In genomic region chr11:119258983-119259382, GRCh38 we compare ENCODE assay signal across 21 cellular contexts. TPM values are rescaled to one million over a fixed set of nuclear protein-coding genes. Genes with fewer than 3 reads are reported as not detected.
DNase-seq lines count a peak whose midpoint lies in the region; ATAC-seq and TF ChIP-seq lines count a peak whose summit lies in the region.
"Had no signal": no experiment of that assay in that cellular context is flagged by ENCODE, and none has a peak within 500 bp of the region (broad histone marks: within the 10 kb centered on the region; RNA-seq: fewer than 3 reads in every experiment).

No MANE protein-coding gene starts in this region.

- H3K9me2 ChIP-seq in hepatocyte (replicated peaks; ENCODE audit: insufficient read depth) = no peaks in the 10 kb centered on the region

- intact Hi-C loops in aorta (cut with DNase I) = no loop called here

- no peaks in the 10 kb centered on the region for H3K36me3 ChIP-seq in aorta (ENCODE audit: control insufficient read depth in 1 of 2, insufficient read depth in 2 of 2, low read length in 1 of 2)
- no peaks in the 10 kb centered on the region for H3K36me3 ChIP-seq in hepatocyte (replicated peaks; ENCODE audit: insufficient read depth, low read depth)
- H3K36me3 ChIP-seq: ovary, WERI-Rb-1 had no signal

- no peak overlapping the region for H2AFZ ChIP-seq in hepatocyte

- no peaks in the 10 kb centered on the region for H3K9me3 Mint-ChIP-seq in activated T-cell treated with anti-CD3 and anti-CD28 coated beads, Interleukin-2, amount 50 U/mL, for 24 hours
- H3K9me3 Mint-ChIP-seq in activated CD8-positive, alpha-beta T cell treated with anti-CD3 and anti-CD28 coated beads, Interleukin-2, amount 10 ng/mL, durations not matched to agents 7 days and 5 days (ENCODE audit: insufficient read depth) = no peaks in the 10 kb centered on the region
- H3K9me3 Mint-ChIP-seq in stimulated activated memory B cell treated with anti-CD40 and anti-IgM and Interleukin-4, amounts not matched to agents 10 μg/mL and 1 μg/mL and 100 μg/mL, for 72 hours = no peaks in the 10 kb centered on the region

- no peak overlapping the region for H3K4me2 ChIP-seq in hepatocyte

- ATAC-seq in activated CD8-positive, alpha-beta T cell treated with anti-CD3 and anti-CD28 coated beads, Interleukin-2, amount 10 ng/mL, durations not matched to agents 7 days and 5 days = no peak
- no peak for ATAC-seq in stimulated activated memory B cell treated with anti-CD40 and anti-IgM and Interleukin-4, amounts not matched to agents 10 μg/mL and 1 μg/mL and 100 μg/mL, for 72 hours
- no peak for ATAC-seq in aorta (ENCODE audit: low FRiP score)
- ATAC-seq: HCT116, mucosa of descending colon had no signal

- POLR2A ChIA-PET in activated CD8-positive, alpha-beta T cell treated with anti-CD3 and anti-CD28 coated beads, Interleukin-2, amount 10 ng/mL, durations not matched to agents 7 days and 5 days (lab: Charles Lee) = interaction anchor here (0.5 kb wide), 1 partner anchor 118 kb away, joined by 3 read pairs; no protein-coding TSS in a partner anchor

- peaks cover 52% of the 10 kb centered on the region for H3K79me2 ChIP-seq in hepatocyte

- H3K9me3 ChIP-seq in aorta (ENCODE audit: control insufficient read depth, low read length) (no peaks in the 10 kb centered on the region), hepatocyte (ENCODE audit: low read depth) (no peaks in the 10 kb centered on the region)
- H3K9me3 ChIP-seq: mucosa of descending colon, ovary, stomach had no signal

- no peak for DNase-seq in activated T-cell treated with anti-CD3 and anti-CD28 coated beads, Interleukin-2, amount 50 U/mL, for 24 hours
- no peak for DNase-seq in activated T-cell treated with anti-CD3 and anti-CD28 coated beads, Interleukin-2, amount 50 U/mL, for 1 hour
- DNase-seq in MV-4-11 (lab: John Stamatoyannopoulos, UW) (peak; percentile 45), aorta (no peak), DMS53 treated with DMSO at 0.1 percent for 48 hours (lab: John Stamatoyannopoulos, UW; ENCODE audit: unreplicated experiment) (no peak), hepatocyte (ENCODE audit: low spot score) (no peak)
- DNase-seq in activated CD8-positive, alpha-beta T cell treated with anti-CD3 and anti-CD28 coated beads, Interleukin-2, amount 10 ng/mL, durations not matched to agents 7 days and 5 days = no peak
- DNase-seq: cortex of kidney, DMS153, head of caudate nucleus, kidney glomerular epithelial cell, mucosa of descending colon, NCI-H2029 treated with DMSO at 0.1 percent for 48 hours, NCI-H774, ovary, SHP77 treated with DMSO at 0.1 percent for 48 hours, stomach, WERI-Rb-1 had no signal

- H3K4me1 ChIP-seq in aorta (ENCODE audit: control insufficient read depth in 1 of 2, insufficient read depth in 2 of 2, low read length in 2 of 2) (peaks cover 5% of the 10 kb centered on the region in 2 donors), hepatocyte (ENCODE audit: insufficient read depth) (no peaks in the 10 kb centered on the region)

- no peak overlapping the region for H3K4me3 Mint-ChIP-seq in activated T-cell treated with anti-CD3 and anti-CD28 coated beads, Interleukin-2, amount 50 U/mL, for 24 hours
- peak overlapping the region; percentile 0 for H3K4me3 Mint-ChIP-seq in activated CD8-positive, alpha-beta T cell treated with anti-CD3 and anti-CD28 coated beads, Interleukin-2, amount 10 ng/mL, durations not matched to agents 7 days and 5 days
- no peak overlapping the region for H3K4me3 Mint-ChIP-seq in stimulated activated memory B cell treated with anti-CD40 and anti-IgM and Interleukin-4, amounts not matched to agents 10 μg/mL and 1 μg/mL and 100 μg/mL, for 72 hours

- H3K27ac Mint-ChIP-seq in activated T-cell treated with anti-CD3 and anti-CD28 coated beads, Interleukin-2, amount 50 U/mL, for 24 hours = peak overlapping the region; percentile 27
- H3K27ac Mint-ChIP-seq in activated CD8-positive, alpha-beta T cell treated with anti-CD3 and anti-CD28 coated beads, Interleukin-2, amount 10 ng/mL, durations not matched to agents 7 days and 5 days = peak overlapping the region; percentile 23
- H3K27ac Mint-ChIP-seq in stimulated activated memory B cell treated with anti-CD40 and anti-IgM and Interleukin-4, amounts not matched to agents 10 μg/mL and 1 μg/mL and 100 μg/mL, for 72 hours = peak overlapping the region; percentile 51

- H3K27me3 ChIP-seq in aorta (ENCODE audit: control insufficient read depth in 1 of 2, insufficient read depth in 2 of 2, low read length in 1 of 2) (no peaks in the 10 kb centered on the region), hepatocyte (no peaks in the 10 kb centered on the region)
- H3K27me3 ChIP-seq: ovary, stomach had no signal

- no peak overlapping the region for H3K4me3 ChIP-seq in aorta (ENCODE audit: low read length in 2 of 2)
- no peak overlapping the region for H3K4me3 ChIP-seq in hepatocyte
- H3K4me3 ChIP-seq: mucosa of descending colon, ovary, skin epidermis, stomach had no signal

- TF ChIP-seq CTCF in hepatocyte (IDR thresholded peaks at IDR 0.05; ENCODE audit: poor library complexity) = no peak

- H3K36me3 Mint-ChIP-seq in activated T-cell treated with anti-CD3 and anti-CD28 coated beads, Interleukin-2, amount 50 U/mL, for 24 hours (ENCODE audit: low read depth) = peaks cover 14% of the 10 kb centered on the region
- peaks cover 23% of the 10 kb centered on the region for H3K36me3 Mint-ChIP-seq in activated CD8-positive, alpha-beta T cell treated with anti-CD3 and anti-CD28 coated beads, Interleukin-2, amount 10 ng/mL, durations not matched to agents 7 days and 5 days (ENCODE audit: low read depth)
- H3K36me3 Mint-ChIP-seq in stimulated activated memory B cell treated with anti-CD40 and anti-IgM and Interleukin-4, amounts not matched to agents 10 μg/mL and 1 μg/mL and 100 μg/mL, for 72 hours = peaks cover 7% of the 10 kb centered on the region

- H3K27me3 Mint-ChIP-seq in activated T-cell treated with anti-CD3 and anti-CD28 coated beads, Interleukin-2, amount 50 U/mL, for 24 hours = no peaks in the 10 kb centered on the region
- no peaks in the 10 kb centered on the region for H3K27me3 Mint-ChIP-seq in activated CD8-positive, alpha-beta T cell treated with anti-CD3 and anti-CD28 coated beads, Interleukin-2, amount 10 ng/mL, durations not matched to agents 7 days and 5 days (ENCODE audit: low read depth)
- H3K27me3 Mint-ChIP-seq in stimulated activated memory B cell treated with anti-CD40 and anti-IgM and Interleukin-4, amounts not matched to agents 10 μg/mL and 1 μg/mL and 100 μg/mL, for 72 hours = no peaks in the 10 kb centered on the region

- H4K20me1 ChIP-seq in hepatocyte (ENCODE audit: insufficient read depth, poor library complexity, severe bottlenecking) = no peaks in the 10 kb centered on the region

- CTCF ChIA-PET in activated CD8-positive, alpha-beta T cell treated with anti-CD3 and anti-CD28 coated beads, Interleukin-2, amount 10 ng/mL, durations not matched to agents 7 days and 5 days (lab: Charles Lee) = interaction anchor here (1.4 to 9.5 kb wide), 5 partner anchors 10 to 64 kb away, joined by 4 to 83 read pairs (median 66); partner anchors contain the start of gene CBL

- WGBS in aorta, 2 donors = 81 to 88% methylated on average over 3 of the region's 3 CpGs
- 70% methylated on average over 3 of the region's 3 CpGs for WGBS in hepatocyte (ENCODE audit: low lambda C conversion rate, missing lambda C conversion rate)

- H3K27ac ChIP-seq in aorta (ENCODE audit: low read depth in 1 of 2, low read length in 2 of 2) (no peak overlapping the region), hepatocyte (no peak overlapping the region)
- H3K27ac ChIP-seq: ovary, skin epidermis, stomach, WERI-Rb-1 had no signal

- H3K4me1 Mint-ChIP-seq in activated T-cell treated with anti-CD3 and anti-CD28 coated beads, Interleukin-2, amount 50 U/mL, for 24 hours (ENCODE audit: low read depth) = peaks cover 52% of the 10 kb centered on the region
- H3K4me1 Mint-ChIP-seq in activated CD8-positive, alpha-beta T cell treated with anti-CD3 and anti-CD28 coated beads, Interleukin-2, amount 10 ng/mL, durations not matched to agents 7 days and 5 days (ENCODE audit: low read depth) = peaks cover 37% of the 10 kb centered on the region
- H3K4me1 Mint-ChIP-seq in stimulated activated memory B cell treated with anti-CD40 and anti-IgM and Interleukin-4, amounts not matched to agents 10 μg/mL and 1 μg/mL and 100 μg/mL, for 72 hours = peaks cover 24% of the 10 kb centered on the region

RNA-seq across cellular contexts. Expression of gene CBL, which starts 52.8 kb away (rescaled TPM):
- total RNA-seq in activated CD8-positive, alpha-beta T cell treated with anti-CD3 and anti-CD28 coated beads, Interleukin-2, amount 10 ng/mL, durations not matched to agents 7 days and 5 days = 10 to 100 TPM; 43.6 to 43.7 TPM
- total RNA-seq in aorta (10 to 100 TPM; 33.0 to 37.4 TPM), hepatocyte (12.1 and 15.6 TPM in 2 replicates)
- polyA plus RNA-seq in aorta (1 to 10 TPM; 3.8 to 5.5 TPM), hepatocyte (4.6 and 6.6 TPM in 2 replicates)

RNA-seq across cellular contexts. Expression of gene MCAM, which starts 57.9 kb away (rescaled TPM):
- total RNA-seq in activated CD8-positive, alpha-beta T cell treated with anti-CD3 and anti-CD28 coated beads, Interleukin-2, amount 10 ng/mL, durations not matched to agents 7 days and 5 days = 1 to 10 TPM; 2.9 to 4.4 TPM
- total RNA-seq in aorta (1,000 to 10,000 TPM in 1 of 2 donors, 100 to 1,000 TPM in 1; 525 to 1,386 TPM), hepatocyte (8.7 and 35.4 TPM in 2 replicates)
- polyA plus RNA-seq in aorta (100 to 1,000 TPM; 274 to 486 TPM), hepatocyte (5.1 and 6.1 TPM in 2 replicates)

Comparison
In these comparisons a context has a peak if more than half of its experiments do, and no peak if none do; other contexts are left out.
1. RNA of gene MCAM, which starts 57.9 kb away (total RNA-seq): 525 to 1,386 TPM in aorta; 8.7 to 35.4 TPM in hepatocyte and 2.9 to 4.4 TPM in activated CD8-positive, alpha-beta T cell treated with anti-CD3 and anti-CD28 coated beads, Interleukin-2, amount 10 ng/mL, durations not matched to agents 7 days and 5 days; every median in the first group is over 10 times any median in the second.
2. Peak in every context shown above with its lines, with median percentiles within 50 percentile points of each other: H3K27ac Mint-ChIP-seq.